9 cellular contexts compared by ENCODE assay signal in genomic region chr1:116711061-116711582, GRCh38. TPM values are rescaled to one million over a fixed set of nuclear protein-coding genes. Genes with fewer than 3 reads are reported as not detected.
DNase-seq lines count a peak whose midpoint lies in the region; ATAC-seq and TF ChIP-seq lines count a peak whose summit lies in the region.
"Had no signal": no experiment of that assay in that cellular context is flagged by ENCODE, and none has a peak within 500 bp of the region (broad histone marks: within the 10 kb centered on the region; RNA-seq: fewer than 3 reads in every experiment).

No MANE protein-coding gene starts in this region.

- peak; percentile 24 to 32 for DNase-seq in stimulated activated CD4-positive, alpha-beta T cell treated with anti-CD3 and anti-CD28 coated beads, Interleukin-15, amount 100 ng/mL, for 48 hours (ENCODE audit: low read depth in 2 of 2)
- no peak for DNase-seq in stimulated activated CD4-positive, alpha-beta T cell treated with anti-CD3 and anti-CD28 coated beads, Interleukin-12 subunit alpha, Interleukin-12 subunit beta, amount 100 ng/mL, for 4 hours
- DNase-seq in RWPE2 (ENCODE audit: low spot score): no peak
- DNase-seq in iPS-NIHi7 (ENCODE audit: extremely low spot score): peak; percentile 33
- no peak for DNase-seq in sciatic nerve (ENCODE audit: low spot score)
- no peak for DNase-seq in RKO (ENCODE audit: low spot score)

- no peak overlapping the region for H3K4me3 ChIP-seq in RWPE2 (ENCODE audit: severe bottlenecking)
- H3K4me3 ChIP-seq: skin epidermis had no signal

- no peaks in the 10 kb centered on the region for H3K36me3 ChIP-seq in RWPE2 (ENCODE audit: low read depth)

- H3K27ac ChIP-seq in RWPE2 (ENCODE audit: poor library complexity, severe bottlenecking): no peak overlapping the region

- intact Hi-C loops in sciatic nerve (cut with DNase I): no loop called here

- no peak for TF ChIP-seq CTCF in RWPE2 (IDR thresholded peaks at IDR 0.05; ENCODE audit: poor library complexity, severe bottlenecking)

- no peaks in the 10 kb centered on the region for H3K27me3 ChIP-seq in RWPE2 (ENCODE audit: insufficient read depth, poor library complexity, severe bottlenecking)

- no peaks in the 10 kb centered on the region for H3K4me1 ChIP-seq in RWPE2 (ENCODE audit: insufficient read depth, poor library complexity, severe bottlenecking)

- peak; percentile 74 for ATAC-seq in RWPE2 (ENCODE audit: low read depth)
- no peak for ATAC-seq in GM21825 (IDR thresholded peaks at IDR 0.05; ENCODE audit: unreplicated experiment)
- no peak for ATAC-seq in HG02938 (IDR thresholded peaks at IDR 0.05; ENCODE audit: unreplicated experiment)
- no peak for ATAC-seq in sciatic nerve

- no peaks in the 10 kb centered on the region for H3K9me3 ChIP-seq in RWPE2 (ENCODE audit: severe bottlenecking)

RNA-seq across cellular contexts. Expression of gene CD2, which starts 43.1 kb away (rescaled TPM):
- total RNA-seq in sciatic nerve: 2.1 TPM

RNA-seq across cellular contexts. Expression of gene IGSF3, which starts 43.6 kb away (rescaled TPM):
- 2.5 TPM for total RNA-seq in sciatic nerve

Comparison
In these comparisons a context has a peak if more than half of its experiments do, and no peak if none do; other contexts are left out.
1. DNase-seq: peak in stimulated activated CD4-positive, alpha-beta T cell treated with anti-CD3 and anti-CD28 coated beads, Interleukin-15, amount 100 ng/mL, for 48 hours (2 of 2) and iPS-NIHi7 (single experiment); none in stimulated activated CD4-positive, alpha-beta T cell treated with anti-CD3 and anti-CD28 coated beads, Interleukin-12 subunit alpha, Interleukin-12 subunit beta, amount 100 ng/mL, for 4 hours (single experiment), RWPE2 (single experiment), sciatic nerve (single experiment) and RKO (single experiment).